Comparison of ENCODE assay signal across 1 cellular context in the genomic region with DNA sequence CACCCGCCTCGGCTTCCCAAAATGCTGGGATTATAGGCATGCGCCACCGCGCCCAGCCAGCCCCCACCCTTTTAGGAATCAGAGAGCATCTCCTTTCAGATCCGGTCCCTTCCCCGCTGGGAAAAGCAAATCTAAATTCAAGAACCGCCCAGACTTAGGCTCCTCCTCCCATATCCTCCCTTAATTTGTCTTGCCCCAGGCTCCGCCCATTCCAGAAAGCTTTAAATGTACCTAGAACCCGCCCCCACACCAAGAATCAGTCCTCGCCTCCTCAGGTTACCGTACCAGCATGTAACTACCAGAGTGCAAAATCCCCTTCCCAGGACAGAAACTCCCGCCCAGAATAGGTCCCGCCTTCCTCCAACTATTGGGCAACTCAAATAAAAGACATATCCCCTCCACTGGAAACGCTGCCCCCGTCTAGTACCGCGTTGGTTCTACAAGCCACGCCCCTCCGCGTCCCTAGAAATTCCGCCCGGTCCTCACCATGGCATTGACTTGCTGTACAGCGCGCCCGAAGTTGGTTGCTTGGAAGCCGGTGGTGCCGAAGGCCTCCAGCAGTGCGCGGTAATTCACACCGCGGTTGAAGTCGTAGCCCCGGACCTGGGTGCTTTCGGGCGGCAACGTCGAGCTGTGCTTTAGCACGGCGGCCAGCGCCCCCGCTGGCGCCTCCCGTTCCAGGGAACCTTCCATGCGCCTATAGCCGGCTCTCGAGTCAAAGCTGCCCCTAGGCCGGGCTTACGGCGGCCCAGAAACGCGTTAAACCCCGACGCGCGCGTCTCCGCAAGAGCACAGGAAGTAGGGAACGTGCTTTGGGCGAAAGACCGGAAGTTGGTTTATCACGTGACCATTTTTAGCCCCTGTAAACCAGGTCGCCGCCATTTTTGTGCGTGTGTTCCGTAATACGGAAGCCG.
TF ChIP-seq lines count a peak whose summit lies in the region.

A gene (minus strand): TSS at position 807 of the 914 bp plus-strand sequence. CDS start 114 bp downstream, at position 693.

TF ChIP-seq in K562, 482 proteins besides CTCF, POLR2A, EP300 and RAD21 (continued from another document and continues in another):
- TF ChIP-seq, protein P1, sequence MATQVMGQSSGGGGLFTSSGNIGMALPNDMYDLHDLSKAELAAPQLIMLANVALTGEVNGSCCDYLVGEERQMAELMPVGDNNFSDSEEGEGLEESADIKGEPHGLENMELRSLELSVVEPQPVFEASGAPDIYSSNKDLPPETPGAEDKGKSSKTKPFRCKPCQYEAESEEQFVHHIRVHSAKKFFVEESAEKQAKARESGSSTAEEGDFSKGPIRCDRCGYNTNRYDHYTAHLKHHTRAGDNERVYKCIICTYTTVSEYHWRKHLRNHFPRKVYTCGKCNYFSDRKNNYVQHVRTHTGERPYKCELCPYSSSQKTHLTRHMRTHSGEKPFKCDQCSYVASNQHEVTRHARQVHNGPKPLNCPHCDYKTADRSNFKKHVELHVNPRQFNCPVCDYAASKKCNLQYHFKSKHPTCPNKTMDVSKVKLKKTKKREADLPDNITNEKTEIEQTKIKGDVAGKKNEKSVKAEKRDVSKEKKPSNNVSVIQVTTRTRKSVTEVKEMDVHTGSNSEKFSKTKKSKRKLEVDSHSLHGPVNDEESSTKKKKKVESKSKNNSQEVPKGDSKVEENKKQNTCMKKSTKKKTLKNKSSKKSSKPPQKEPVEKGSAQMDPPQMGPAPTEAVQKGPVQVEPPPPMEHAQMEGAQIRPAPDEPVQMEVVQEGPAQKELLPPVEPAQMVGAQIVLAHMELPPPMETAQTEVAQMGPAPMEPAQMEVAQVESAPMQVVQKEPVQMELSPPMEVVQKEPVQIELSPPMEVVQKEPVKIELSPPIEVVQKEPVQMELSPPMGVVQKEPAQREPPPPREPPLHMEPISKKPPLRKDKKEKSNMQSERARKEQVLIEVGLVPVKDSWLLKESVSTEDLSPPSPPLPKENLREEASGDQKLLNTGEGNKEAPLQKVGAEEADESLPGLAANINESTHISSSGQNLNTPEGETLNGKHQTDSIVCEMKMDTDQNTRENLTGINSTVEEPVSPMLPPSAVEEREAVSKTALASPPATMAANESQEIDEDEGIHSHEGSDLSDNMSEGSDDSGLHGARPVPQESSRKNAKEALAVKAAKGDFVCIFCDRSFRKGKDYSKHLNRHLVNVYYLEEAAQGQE (CRISPR knock-in tag; IDR thresholded peaks at IDR 0.05; ENCODE audit: low read depth), result peak; percentile 83
- TF ChIP-seq FOXK2 (conservative IDR thresholded peaks at IDR 0.05 in 1 of 2, IDR thresholded peaks at IDR 0.05 in 1 of 2; ENCODE audit: low read depth in 2 of 2), result peak; percentile 92 to 93
- no peak for TF ChIP-seq ZC3H4 (CRISPR knock-in tag; IDR thresholded peaks at IDR 0.05; ENCODE audit: borderline replicate concordance)
- peak; percentile 30 for TF ChIP-seq ZNF644 (tag; IDR thresholded peaks at IDR 0.05; ENCODE audit: low read depth)
- TF ChIP-seq, protein P2, sequence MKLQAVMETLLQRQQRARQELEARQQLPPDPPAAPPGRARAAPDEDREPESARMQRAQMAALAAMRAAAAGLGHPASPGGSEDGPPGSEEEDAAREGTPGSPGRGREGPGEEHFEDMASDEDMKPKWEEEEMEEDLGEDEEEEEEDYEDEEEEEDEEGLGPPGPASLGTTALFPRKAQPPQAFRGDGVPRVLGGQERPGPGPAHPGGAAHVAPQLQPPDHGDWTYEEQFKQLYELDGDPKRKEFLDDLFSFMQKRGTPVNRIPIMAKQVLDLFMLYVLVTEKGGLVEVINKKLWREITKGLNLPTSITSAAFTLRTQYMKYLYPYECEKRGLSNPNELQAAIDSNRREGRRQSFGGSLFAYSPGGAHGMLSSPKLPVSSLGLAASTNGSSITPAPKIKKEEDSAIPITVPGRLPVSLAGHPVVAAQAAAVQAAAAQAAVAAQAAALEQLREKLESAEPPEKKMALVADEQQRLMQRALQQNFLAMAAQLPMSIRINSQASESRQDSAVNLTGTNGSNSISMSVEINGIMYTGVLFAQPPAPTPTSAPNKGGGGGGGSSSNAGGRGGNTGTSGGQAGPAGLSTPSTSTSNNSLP (IDR thresholded peaks at IDR 0.05; ENCODE audit: borderline replicate concordance, low read depth, low read length), result peak; percentile 56; the same call in 1 of the 2 replicates
- TF ChIP-seq CCAR2 (IDR thresholded peaks at IDR 0.05; ENCODE audit: low read depth, low read length), result no peak
- TF ChIP-seq SIRT6 (IDR thresholded peaks at IDR 0.05; ENCODE audit: low read depth, low read length), result no peak
- TF ChIP-seq, protein P3, sequence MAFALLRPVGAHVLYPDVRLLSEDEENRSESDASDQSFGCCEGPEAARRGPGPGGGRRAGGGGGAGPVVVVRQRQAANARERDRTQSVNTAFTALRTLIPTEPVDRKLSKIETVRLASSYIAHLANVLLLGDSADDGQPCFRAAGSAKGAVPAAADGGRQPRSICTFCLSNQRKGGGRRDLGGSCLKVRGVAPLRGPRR (CRISPR knock-in tag; IDR thresholded peaks at IDR 0.05), result no peak
- TF ChIP-seq POLR3G (IDR thresholded peaks at IDR 0.05; ENCODE audit: extremely low read depth, insufficient read length, insufficient replicate concordance), result no peak
- TF ChIP-seq HLTF (IDR thresholded peaks at IDR 0.05), result no peak
- TF ChIP-seq, protein P4, sequence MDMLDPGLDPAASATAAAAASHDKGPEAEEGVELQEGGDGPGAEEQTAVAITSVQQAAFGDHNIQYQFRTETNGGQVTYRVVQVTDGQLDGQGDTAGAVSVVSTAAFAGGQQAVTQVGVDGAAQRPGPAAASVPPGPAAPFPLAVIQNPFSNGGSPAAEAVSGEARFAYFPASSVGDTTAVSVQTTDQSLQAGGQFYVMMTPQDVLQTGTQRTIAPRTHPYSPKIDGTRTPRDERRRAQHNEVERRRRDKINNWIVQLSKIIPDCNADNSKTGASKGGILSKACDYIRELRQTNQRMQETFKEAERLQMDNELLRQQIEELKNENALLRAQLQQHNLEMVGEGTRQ (CRISPR knock-in tag; IDR thresholded peaks at IDR 0.05), result peak; percentile 92
- TF ChIP-seq PURB (CRISPR knock-in tag; IDR thresholded peaks at IDR 0.05; ENCODE audit: low read depth), result no peak
- TF ChIP-seq, protein P5, sequence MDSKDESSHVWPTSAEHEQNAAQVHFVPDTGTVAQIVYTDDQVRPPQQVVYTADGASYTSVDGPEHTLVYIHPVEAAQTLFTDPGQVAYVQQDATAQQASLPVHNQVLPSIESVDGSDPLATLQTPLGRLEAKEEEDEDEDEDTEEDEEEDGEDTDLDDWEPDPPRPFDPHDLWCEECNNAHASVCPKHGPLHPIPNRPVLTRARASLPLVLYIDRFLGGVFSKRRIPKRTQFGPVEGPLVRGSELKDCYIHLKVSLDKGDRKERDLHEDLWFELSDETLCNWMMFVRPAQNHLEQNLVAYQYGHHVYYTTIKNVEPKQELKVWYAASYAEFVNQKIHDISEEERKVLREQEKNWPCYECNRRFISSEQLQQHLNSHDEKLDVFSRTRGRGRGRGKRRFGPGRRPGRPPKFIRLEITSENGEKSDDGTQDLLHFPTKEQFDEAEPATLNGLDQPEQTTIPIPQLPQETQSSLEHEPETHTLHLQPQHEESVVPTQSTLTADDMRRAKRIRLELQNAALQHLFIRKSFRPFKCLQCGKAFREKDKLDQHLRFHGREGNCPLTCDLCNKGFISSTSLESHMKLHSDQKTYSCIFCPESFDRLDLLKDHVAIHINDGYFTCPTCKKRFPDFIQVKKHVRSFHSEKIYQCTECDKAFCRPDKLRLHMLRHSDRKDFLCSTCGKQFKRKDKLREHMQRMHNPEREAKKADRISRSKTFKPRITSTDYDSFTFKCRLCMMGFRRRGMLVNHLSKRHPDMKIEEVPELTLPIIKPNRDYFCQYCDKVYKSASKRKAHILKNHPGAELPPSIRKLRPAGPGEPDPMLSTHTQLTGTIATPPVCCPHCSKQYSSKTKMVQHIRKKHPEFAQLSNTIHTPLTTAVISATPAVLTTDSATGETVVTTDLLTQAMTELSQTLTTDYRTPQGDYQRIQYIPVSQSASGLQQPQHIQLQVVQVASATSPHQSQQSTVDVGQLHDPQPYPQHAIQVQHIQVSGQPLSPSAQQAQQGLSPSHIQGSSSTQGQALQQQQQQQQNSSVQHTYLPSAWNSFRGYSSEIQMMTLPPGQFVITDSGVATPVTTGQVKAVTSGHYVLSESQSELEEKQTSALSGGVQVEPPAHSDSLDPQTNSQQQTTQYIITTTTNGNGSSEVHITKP (IDR thresholded peaks at IDR 0.05; ENCODE audit: partially characterized antibody), result peak; percentile 44
- TF ChIP-seq, protein P6, sequence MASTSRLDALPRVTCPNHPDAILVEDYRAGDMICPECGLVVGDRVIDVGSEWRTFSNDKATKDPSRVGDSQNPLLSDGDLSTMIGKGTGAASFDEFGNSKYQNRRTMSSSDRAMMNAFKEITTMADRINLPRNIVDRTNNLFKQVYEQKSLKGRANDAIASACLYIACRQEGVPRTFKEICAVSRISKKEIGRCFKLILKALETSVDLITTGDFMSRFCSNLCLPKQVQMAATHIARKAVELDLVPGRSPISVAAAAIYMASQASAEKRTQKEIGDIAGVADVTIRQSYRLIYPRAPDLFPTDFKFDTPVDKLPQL (IDR thresholded peaks at IDR 0.05; ENCODE audit: extremely low read depth, insufficient read length), result no peak
- TF ChIP-seq ZNF79 (CRISPR knock-in tag; IDR thresholded peaks at IDR 0.05; ENCODE audit: low read depth), result no peak
- TF ChIP-seq KLF13 (tag; IDR thresholded peaks at IDR 0.05; ENCODE audit: borderline replicate concordance, low read depth), result peak; percentile 47; the same call in 1 of the 2 replicates
- peak; percentile 41 to 50; a peak in 2 of 4 replicates for TF ChIP-seq TRIM24 (IDR thresholded peaks at IDR 0.05)
- peak; percentile 95 for TF ChIP-seq CEBPG (CRISPR knock-in tag; IDR thresholded peaks at IDR 0.05)
- peak; percentile 90 to 94 for TF ChIP-seq CEBPG (tag; conservative IDR thresholded peaks at IDR 0.05 in 1 of 2, IDR thresholded peaks at IDR 0.05 in 1 of 2)
- no peak for TF ChIP-seq IFI16 (CRISPR knock-in tag; IDR thresholded peaks at IDR 0.05)
- no peak for TF ChIP-seq ZNF239 (CRISPR knock-in tag; IDR thresholded peaks at IDR 0.05)
- TF ChIP-seq SMARCB1 (IDR thresholded peaks at IDR 0.05; ENCODE audit: insufficient read length, low read depth), result no peak
- TF ChIP-seq, protein P7, sequence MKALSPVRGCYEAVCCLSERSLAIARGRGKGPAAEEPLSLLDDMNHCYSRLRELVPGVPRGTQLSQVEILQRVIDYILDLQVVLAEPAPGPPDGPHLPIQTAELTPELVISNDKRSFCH (CRISPR knock-in tag; IDR thresholded peaks at IDR 0.05), result no peak
- TF ChIP-seq, protein P7 (tag; IDR thresholded peaks at IDR 0.05), result 0 out of 2 replicates have a peak, but pooled peaks have one; percentile 51
- no peak for TF ChIP-seq BRF1 (IDR thresholded peaks at IDR 0.05; ENCODE audit: borderline replicate concordance, extremely low read depth, insufficient read length)
- TF ChIP-seq SIX5 (IDR thresholded peaks at IDR 0.05; ENCODE audit: borderline replicate concordance in 1 of 2, insufficient read depth in 1 of 2, low read depth in 1 of 2, low read length in 2 of 2), result peak; percentile 30 to 32; a peak in 2 of 4 replicates
- no peak for TF ChIP-seq HDAC6 (IDR thresholded peaks at IDR 0.05; ENCODE audit: low read depth, low read length)
- no peak for TF ChIP-seq CCNT2 (IDR thresholded peaks at IDR 0.05; ENCODE audit: borderline replicate concordance, extremely low read depth, insufficient read length, low read depth, low read length)
- no peak for TF ChIP-seq ZNF584 (CRISPR knock-in tag; IDR thresholded peaks at IDR 0.05; ENCODE audit: low read depth)
- peak; percentile 76 for TF ChIP-seq CTBP1 (IDR thresholded peaks at IDR 0.05; ENCODE audit: borderline replicate concordance)
- no peak; a peak in 1 of 4 replicates for TF ChIP-seq NONO (IDR thresholded peaks at IDR 0.05; ENCODE audit: low read depth in 2 of 2, low read length in 1 of 2)
- peak; percentile 69 for TF ChIP-seq CHD1 (IDR thresholded peaks at IDR 0.05; ENCODE audit: low read length)
- no peak for TF ChIP-seq FUS (optimal IDR thresholded peaks at IDR 0.05; ENCODE audit: low read depth, low read length)
- TF ChIP-seq ZEB2 (IDR thresholded peaks at IDR 0.05), result 0 out of 2 replicates have a peak, but pooled peaks have one; percentile 10
- peak; percentile 16 to 73 for TF ChIP-seq MAZ (CRISPR knock-in tag; conservative IDR thresholded peaks at IDR 0.05 in 1 of 2, IDR thresholded peaks at IDR 0.05 in 1 of 2)
- TF ChIP-seq, protein P8, sequence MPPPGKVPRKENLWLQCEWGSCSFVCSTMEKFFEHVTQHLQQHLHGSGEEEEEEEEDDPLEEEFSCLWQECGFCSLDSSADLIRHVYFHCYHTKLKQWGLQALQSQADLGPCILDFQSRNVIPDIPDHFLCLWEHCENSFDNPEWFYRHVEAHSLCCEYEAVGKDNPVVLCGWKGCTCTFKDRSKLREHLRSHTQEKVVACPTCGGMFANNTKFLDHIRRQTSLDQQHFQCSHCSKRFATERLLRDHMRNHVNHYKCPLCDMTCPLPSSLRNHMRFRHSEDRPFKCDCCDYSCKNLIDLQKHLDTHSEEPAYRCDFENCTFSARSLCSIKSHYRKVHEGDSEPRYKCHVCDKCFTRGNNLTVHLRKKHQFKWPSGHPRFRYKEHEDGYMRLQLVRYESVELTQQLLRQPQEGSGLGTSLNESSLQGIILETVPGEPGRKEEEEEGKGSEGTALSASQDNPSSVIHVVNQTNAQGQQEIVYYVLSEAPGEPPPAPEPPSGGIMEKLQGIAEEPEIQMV (tag; conservative IDR thresholded peaks at IDR 0.05; ENCODE audit: low read depth), result no peak
- no peak for TF ChIP-seq ZNF347 (CRISPR knock-in tag; IDR thresholded peaks at IDR 0.05; ENCODE audit: low read depth)
- peak; percentile 27; the same call in 1 of the 2 replicates for TF ChIP-seq DMBX1 (CRISPR knock-in tag; IDR thresholded peaks at IDR 0.05; ENCODE audit: borderline replicate concordance)
- TF ChIP-seq ZNF778 (CRISPR knock-in tag; IDR thresholded peaks at IDR 0.05), result no peak
- no peak for TF ChIP-seq RBM25 (IDR thresholded peaks at IDR 0.05; ENCODE audit: low read depth, low read length, severe bottlenecking)
- TF ChIP-seq RB1 (IDR thresholded peaks at IDR 0.05; ENCODE audit: low read depth), result no peak
- peak; percentile 59 for TF ChIP-seq ATF7 (IDR thresholded peaks at IDR 0.05)
- TF ChIP-seq RAD51 (IDR thresholded peaks at IDR 0.05; ENCODE audit: borderline replicate concordance, low read depth), result peak; percentile 99
- no peak for TF ChIP-seq STAT5A (IDR thresholded peaks at IDR 0.05; ENCODE audit: borderline replicate concordance, low read length)
- no peak for TF ChIP-seq MYNN (IDR thresholded peaks at IDR 0.05)
- TF ChIP-seq MYNN (CRISPR knock-in tag; IDR thresholded peaks at IDR 0.05), result no peak
